11 cellular contexts compared by ENCODE assay signal in genomic region chr2:201984800-201985525, GRCh38. TPM values are rescaled to one million over a fixed set of nuclear protein-coding genes. Genes with fewer than 3 reads are reported as not detected.
DNase-seq lines count a peak whose midpoint lies in the region; ATAC-seq and TF ChIP-seq lines count a peak whose summit lies in the region.
"Had no signal": no experiment of that assay in that cellular context is flagged by ENCODE, and none has a peak within 500 bp of the region (broad histone marks: within the 10 kb centered on the region; RNA-seq: fewer than 3 reads in every experiment).

No MANE protein-coding gene starts in this region.

- H3K4me2 ChIP-seq in mammary epithelial cell (ENCODE audit: insufficient read depth, low read depth, low read length): peak overlapping the region; percentile 25

- no peaks in the 10 kb centered on the region for H3K9me3 ChIP-seq in mammary epithelial cell (replicated peaks; ENCODE audit: insufficient read depth, low read length)

- dilution Hi-C loops in mammary epithelial cell (cut with HindIII; ENCODE audit: low sequenced_read_pairs): no loop called here

- peak in 1 of 2 donors; percentile 12 for TF ChIP-seq CTCF in mammary epithelial cell (conservative IDR thresholded peaks at IDR 0.05 in 1 of 2, IDR thresholded peaks at IDR 0.05 in 1 of 2; ENCODE audit: extremely low read depth in 1 of 2, insufficient read depth in 1 of 2, low read depth in 1 of 2, low read length in 2 of 2)

- no peak overlapping the region for H3K27ac ChIP-seq in mammary epithelial cell (ENCODE audit: insufficient read depth, low read depth, low read length)

- H2AFZ ChIP-seq in mammary epithelial cell (ENCODE audit: low read depth, low read length): peak overlapping the region; percentile 82

- H3K9ac ChIP-seq in mammary epithelial cell (ENCODE audit: insufficient read depth, low read length): no peak overlapping the region

- no peaks in the 10 kb centered on the region for H3K27me3 ChIP-seq in mammary epithelial cell (ENCODE audit: insufficient read depth, low read length)

- no peak for ATAC-seq in HG03280 (IDR thresholded peaks at IDR 0.05; ENCODE audit: unreplicated experiment)

- peak; percentile 17 for DNase-seq in DMS79 (lab: John Stamatoyannopoulos, UW)
- peak; percentile 81 for DNase-seq in NCI-H1694 treated with DMSO at 0.1 percent for 48 hours (lab: John Stamatoyannopoulos, UW)
- peak; percentile 44 for DNase-seq in mammary epithelial cell
- peak; percentile 78 for DNase-seq in occipital lobe (lab: John Stamatoyannopoulos, UW)
- no peak for DNase-seq in NCI-H2029 (lab: John Stamatoyannopoulos, UW)
- DNase-seq in NCI-H1417 treated with DMSO at 0.1 percent for 48 hours (lab: John Stamatoyannopoulos, UW): no peak
- no peak for DNase-seq in AG20443 (ENCODE audit: low spot score)
- DNase-seq: left cardiac atrium; NCI-H526 treated with DMSO at 0.1 percent for 48 hours; stimulated activated CD4-positive, alpha-beta T cell treated with anti-CD3 and anti-CD28 coated beads, Interleukin-2, amount 100 ng/mL, for 24 hours had no signal

- 10% methylated on average over 8 of the region's 12 CpGs for WGBS in mammary epithelial cell (ENCODE audit: low coverage, missing lambda C conversion rate)

- intact Hi-C loops in mammary epithelial cell (cut with micrococcal nuclease): no loop called here

- no peaks in the 10 kb centered on the region for H3K36me3 ChIP-seq in mammary epithelial cell (ENCODE audit: insufficient read depth, low read length)

- no peaks in the 10 kb centered on the region for H3K79me2 ChIP-seq in mammary epithelial cell (ENCODE audit: insufficient read depth, low read length)

- peaks cover 21% of the 10 kb centered on the region for H3K4me1 ChIP-seq in mammary epithelial cell (ENCODE audit: insufficient read depth, low read length)

- BruUV-seq in mammary epithelial cell (replicated peaks; lab: Mats Ljungman, UMichigan): no TSS peak

- CTCF ChIA-PET in mammary epithelial cell (lab: Charles Lee; ENCODE audit: low non-redundant PET): no interaction called here

- in situ Hi-C loops in mammary epithelial cell (cut with MboI; ENCODE audit: low sequenced_read_pairs in 2 of 2): no loop called here

- H3K4me3 ChIP-seq in mammary epithelial cell (replicated peaks in 1 of 3; ENCODE audit: insufficient read depth in 1 of 3, low read depth in 2 of 3, low read length in 3 of 3): no peak overlapping the region

- no peaks in the 10 kb centered on the region for H4K20me1 ChIP-seq in mammary epithelial cell (ENCODE audit: insufficient read depth, low read length)

RNA-seq across cellular contexts. Expression of gene FZD7, which starts 48.7 kb away (rescaled TPM):
- total RNA-seq in mammary epithelial cell (10 to 100 TPM; 21.6 to 66.5 TPM), occipital lobe (7.0 TPM)
- polyA plus RNA-seq in mammary epithelial cell: 13.7 TPM
- polyA minus RNA-seq in mammary epithelial cell: 9.8 TPM

Comparison
In these comparisons a context has a peak if more than half of its experiments do, and no peak if none do; other contexts are left out.
1. DNase-seq: peak in DMS79 (single experiment), NCI-H1694 treated with DMSO at 0.1 percent for 48 hours (single experiment), mammary epithelial cell (single experiment) and occipital lobe (single experiment); none in NCI-H2029 (single experiment), NCI-H1417 treated with DMSO at 0.1 percent for 48 hours (single experiment) and AG20443 (single experiment).